10 cellular contexts compared by ENCODE assay signal in genomic region chr11:117535201-117535869, GRCh38.
DNase-seq lines count a peak whose midpoint lies in the region; ATAC-seq, FAIRE-seq and TF ChIP-seq lines count a peak whose summit lies in the region.
"Had no signal": no experiment of that assay in that cellular context is flagged by ENCODE, and none has a peak within 500 bp of the region (broad histone marks: within the 10 kb centered on the region; RNA-seq: fewer than 3 reads in every experiment).

No MANE protein-coding gene starts in this region.

- H3K4me1 ChIP-seq in pancreas (no peaks in the 10 kb centered on the region), smooth muscle cell (ENCODE audit: low read depth) (peaks cover 7% of the 10 kb centered on the region)

- intact Hi-C loops in pancreas (cut with DNase I), result no loop called here

- H3K4me3 ChIP-seq in pancreas, result no peak overlapping the region
- H3K4me3 ChIP-seq in smooth muscle cell, result no peak overlapping the region

- 17% methylated on average over 19 of the region's 19 CpGs for WGBS in pancreas, 2 donors
- WGBS in smooth muscle cell (ENCODE audit: low lambda C conversion rate), result 89% methylated on average over 19 of the region's 19 CpGs

- no peaks in the 10 kb centered on the region for H3K79me2 ChIP-seq in smooth muscle cell (ENCODE audit: low read depth)

- H3K27ac ChIP-seq in pancreas (peak overlapping the region in 2 of 4 donors; percentile 10 to 46), smooth muscle cell (ENCODE audit: low read depth) (no peak overlapping the region)

- TF ChIP-seq CTCF in pancreas (IDR thresholded peaks at IDR 0.05) (no peak), smooth muscle cell (IDR thresholded peaks at IDR 0.05; ENCODE audit: borderline replicate concordance, insufficient read depth, poor library complexity, severe bottlenecking) (no peak)

- H3K27me3 ChIP-seq in pancreas (no peaks in the 10 kb centered on the region), smooth muscle cell (ENCODE audit: low read depth) (no peaks in the 10 kb centered on the region)

- ATAC-seq in pancreas (peak; percentile 40 to 80 (median 70)), HG03095 (IDR thresholded peaks at IDR 0.05; ENCODE audit: unreplicated experiment) (no peak)

- FAIRE-seq in frontal cortex (lab: Jason Lieb, UNC) (no peak), pancreas (lab: Jason Lieb, UNC) (no peak)

- H3F3A ChIP-seq in smooth muscle cell (ENCODE audit: low read depth), result no peaks in the 10 kb centered on the region

- no peaks in the 10 kb centered on the region for H4K20me1 ChIP-seq in smooth muscle cell (ENCODE audit: low read depth)

- H3K9me3 ChIP-seq in pancreas (no peaks in the 10 kb centered on the region), smooth muscle cell (replicated peaks; ENCODE audit: low read depth) (no peaks in the 10 kb centered on the region)

- H3K36me3 ChIP-seq in pancreas (no peaks in the 10 kb centered on the region), smooth muscle cell (ENCODE audit: low read depth) (no peaks in the 10 kb centered on the region)

- H3K9ac ChIP-seq in smooth muscle cell (ENCODE audit: low read depth), result no peak overlapping the region

- no peak overlapping the region for H2AFZ ChIP-seq in smooth muscle cell (ENCODE audit: low read depth)

- no peak overlapping the region for H3K4me2 ChIP-seq in smooth muscle cell

- peak; percentile 77 for DNase-seq in DMS153 (lab: John Stamatoyannopoulos, UW)
- peak; percentile 59 for DNase-seq in NCI-H2196 treated with DMSO at 0.1 percent for 48 hours (lab: John Stamatoyannopoulos, UW; ENCODE audit: unreplicated experiment)
- peak; percentile 41 to 61 for DNase-seq in frontal cortex (ENCODE audit: low spot score in 2 of 2)
- peak in 5 of 6 donors; percentile 29 to 72 (median 57) for DNase-seq in pancreas
- DNase-seq in stimulated activated CD8-positive, alpha-beta memory T cell treated with anti-CD3 and anti-CD28 coated beads, Interleukin-4, amount 100 ng/mL, for 48 hours, result no peak
- DNase-seq in smooth muscle cell (lab: John Stamatoyannopoulos, UW; ENCODE audit: unreplicated experiment), result no peak
- no peak for DNase-seq in activated effector memory CD4-positive, alpha-beta T cell treated with anti-CD3 and anti-CD28 coated beads, Interleukin-2, amount 50 U/mL, for 16 hours
- DNase-seq: CD4-positive, alpha-beta memory T cell; stimulated activated CD4-positive, alpha-beta T cell treated with anti-CD3 and anti-CD28 coated beads, Interleukin-4, amount 100 ng/mL, for 1 hour had no signal

Comparison
In these comparisons a context has a peak if more than half of its experiments do, and no peak if none do; other contexts are left out.
1. DNase-seq: peak in DMS153 (single experiment), NCI-H2196 treated with DMSO at 0.1 percent for 48 hours (single experiment), frontal cortex (2 of 2) and pancreas (5 of 6); none in stimulated activated CD8-positive, alpha-beta memory T cell treated with anti-CD3 and anti-CD28 coated beads, Interleukin-4, amount 100 ng/mL, for 48 hours (single experiment), smooth muscle cell (single experiment) and activated effector memory CD4-positive, alpha-beta T cell treated with anti-CD3 and anti-CD28 coated beads, Interleukin-2, amount 50 U/mL, for 16 hours (single experiment).